In genomic region chr1:200302192-200302892, GRCh38 we compare ENCODE assay signal across 8 cellular contexts.
DNase-seq lines count a peak whose midpoint lies in the region; FAIRE-seq and TF ChIP-seq lines count a peak whose summit lies in the region.

No MANE protein-coding gene starts in this region.

- no peak overlapping the region for H3K23ac ChIP-seq in H1 (ENCODE audit: insufficient read length)

- POLR2A ChIA-PET in H1 (lab: Charles Lee; ENCODE audit: partially characterized antibody): interaction anchor here (1.2 to 1.3 kb wide), 2 partner anchors 53 to 63 kb away, joined by 3 read pairs; no protein-coding TSS in a partner anchor

- H3K4me3 ChIP-seq in GM12875 (ENCODE audit: low read depth, low read length): peak overlapping the region; percentile 61
- peak overlapping the region; percentile 24 for H3K4me3 ChIP-seq in HAP-1
- peak overlapping the region; percentile 25 to 65 (median 56) for H3K4me3 ChIP-seq in H1 (ENCODE audit: extremely low read depth in 1 of 4, insufficient read depth in 2 of 4, low read depth in 3 of 4, low read length in 4 of 4)
- H3K4me3 ChIP-seq in mononuclear cell (ENCODE audit: low read length): peak overlapping the region; percentile 63

- CTCF ChIA-PET in H1 (lab: Charles Lee; ENCODE audit: partially characterized antibody): interaction anchor here (0.6 to 10.0 kb wide), 15 partner anchors 8 to 227 kb away, joined by 3 to 74 read pairs (median 4); no protein-coding TSS in a partner anchor

- H3K9me3 ChIP-seq in HAP-1 (no peaks in the 10 kb centered on the region), H1 (ENCODE audit: insufficient read depth in 2 of 2, low read depth in 1 of 2, low read length in 1 of 2) (no peaks in the 10 kb centered on the region), mononuclear cell (ENCODE audit: low read depth, low read length) (no peaks in the 10 kb centered on the region)

- peak overlapping the region; percentile 75; the same call in 1 of the 2 replicates for H3K18ac ChIP-seq in H1 (ENCODE audit: extremely low read depth, low read length)

- no peak overlapping the region for H2BK15ac ChIP-seq in H1 (ENCODE audit: low read length)

- no peak overlapping the region for H4K8ac ChIP-seq in H1 (ENCODE audit: extremely low read depth, insufficient read depth, low read length)

- in situ Hi-C loops in HAP-1 (cut with MboI; ENCODE audit: low sequenced_read_pairs): no loop called here

- peaks cover 10% of the 10 kb centered on the region for H3K23me2 ChIP-seq in H1 (ENCODE audit: low read depth, low read length)

- H2BK120ac ChIP-seq in H1 (replicated peaks; ENCODE audit: low read depth, low read length): no peak overlapping the region

- no peak overlapping the region for H4K91ac ChIP-seq in H1 (replicated peaks; ENCODE audit: insufficient read length, low read length)

- H3K4me1 ChIP-seq in HAP-1 (peaks cover 9% of the 10 kb centered on the region), H1 (replicated peaks in 1 of 4; ENCODE audit: control insufficient read depth in 3 of 4, insufficient read depth in 4 of 4, low read length in 3 of 4) (peaks cover 0 to 6% (median 2%) of the 10 kb centered on the region in 4 experiments; a peak in 4 of 7 replicates), mononuclear cell (ENCODE audit: insufficient read depth, low read length) (peaks cover 27% of the 10 kb centered on the region)

- 2% methylated on average over 36 of the region's 36 CpGs; no CpG with 5 or more reads in 1 of the 2 experiments for WGBS in H1 (ENCODE audit: extremely low coverage in 1 of 2, insufficient coverage in 1 of 2, insufficient read length in 1 of 2, insufficient replicate concordance in 2 of 2, low coverage in 1 of 2, low lambda C conversion rate in 2 of 2, missing lambda C conversion rate in 1 of 2), 2 experiments

- no peak overlapping the region for H4K5ac ChIP-seq in H1 (ENCODE audit: insufficient read length, low read depth, low read length)

- no peak for FAIRE-seq in H1 (lab: Jason Lieb, UNC)

- H3K79me1 ChIP-seq in H1 (ENCODE audit: low read depth, low read length): no peaks in the 10 kb centered on the region

- no peak overlapping the region for H2AK5ac ChIP-seq in H1 (ENCODE audit: low read depth, low read length)

- DNase-seq in HAP-1 (ENCODE audit: low spot score in 2 of 2) (peak; percentile 23 to 54), NCI-H1105 treated with DMSO at 0.1 percent for 48 hours (lab: John Stamatoyannopoulos, UW) (peak; percentile 58), H1 (ENCODE audit: low read depth in 1 of 2, low spot score in 2 of 2) (peak in 1 of 2 experiments; percentile 64), occipital lobe (lab: John Stamatoyannopoulos, UW) (no peak)
- peak; percentile 81 for DNase-seq in activated CD8-positive, alpha-beta memory T cell treated with anti-CD3 and anti-CD28 coated beads for 24 hours
- DNase-seq in stimulated activated CD8-positive, alpha-beta memory T cell treated with anti-CD3 and anti-CD28 coated beads, Interleukin-4, amount 100 ng/mL, for 1 hour (ENCODE audit: low read depth in 2 of 2, low spot score in 1 of 2): peak; percentile 24 to 29

- no peak overlapping the region for H3K9ac ChIP-seq in H1 (replicated peaks in 1 of 4; ENCODE audit: extremely low read depth in 1 of 4, low read depth in 3 of 4, low read length in 3 of 4)

- H2AFZ ChIP-seq in H1 (ENCODE audit: low read length): peak overlapping the region; percentile 78

- H3K36me3 ChIP-seq in HAP-1 (replicated peaks) (no peaks in the 10 kb centered on the region), H1 (ENCODE audit: control insufficient read depth in 2 of 4, insufficient read depth in 4 of 4, low read length in 3 of 4) (no peaks in the 10 kb centered on the region)

- H2BK5ac ChIP-seq in H1 (ENCODE audit: low read depth, low read length): no peak overlapping the region; the same call in 1 of the 2 replicates

- peak overlapping the region; percentile 73 to 95 for H3K4me2 ChIP-seq in H1 (ENCODE audit: insufficient read depth in 1 of 2, low read depth in 2 of 2, low read length in 2 of 2)

- H3K27ac ChIP-seq in H1 (ENCODE audit: low read depth, low read length): no peak overlapping the region

- H2BK12ac ChIP-seq in H1 (ENCODE audit: low read depth, low read length): peak overlapping the region; percentile 31; the same call in 1 of the 2 replicates

- H3K27me3 ChIP-seq in HAP-1 (ENCODE audit: low read depth) (no peaks in the 10 kb centered on the region), H1 (replicated peaks in 1 of 4; ENCODE audit: control insufficient read depth in 3 of 4, extremely low read depth in 1 of 4, insufficient read depth in 3 of 4, low read length in 3 of 4) (peaks cover 0 to 15% (median 12%) of the 10 kb centered on the region in 4 experiments; a peak in 5 of 7 replicates), mononuclear cell (ENCODE audit: insufficient read depth, low read length) (no peaks in the 10 kb centered on the region)

- no peak overlapping the region for H3K56ac ChIP-seq in H1 (replicated peaks; ENCODE audit: insufficient read length, low read depth, low read length)

- TF ChIP-seq CTCF in GM12875 (IDR thresholded peaks at IDR 0.05; ENCODE audit: borderline replicate concordance, insufficient read depth, low read depth, low read length) (0 out of 2 replicates have a peak, but pooled peaks have one; percentile 23), H1 (IDR thresholded peaks at IDR 0.05; ENCODE audit: control extremely low read depth in 1 of 3, insufficient read depth in 1 of 3, low read depth in 1 of 3, low read length in 3 of 3) (no peak)

- H3K79me2 ChIP-seq in H1 (ENCODE audit: control insufficient read depth in 1 of 2, insufficient read depth in 2 of 2, low read length in 2 of 2): no peaks in the 10 kb centered on the region; a peak in 1 of 4 replicates

- no peak for TF ChIP-seq EP300 in H1 (IDR thresholded peaks at IDR 0.05; ENCODE audit: borderline replicate concordance in 1 of 2, low read depth in 2 of 2, low read length in 2 of 2)

- no peak for TF ChIP-seq RAD21 in H1 (IDR thresholded peaks at IDR 0.05 in 1 of 2, conservative IDR thresholded peaks at IDR 0.05 in 1 of 2; ENCODE audit: low read depth in 2 of 2, low read length in 2 of 2)

- no peak overlapping the region for H2BK20ac ChIP-seq in H1 (ENCODE audit: low read length)

- H4K20me1 ChIP-seq in H1 (replicated peaks in 1 of 2; ENCODE audit: control insufficient read depth in 1 of 2, insufficient read depth in 2 of 2, low read length in 2 of 2): no peaks in the 10 kb centered on the region

- no peak overlapping the region for H3K14ac ChIP-seq in H1 (ENCODE audit: insufficient read length)

- H3K4ac ChIP-seq in H1 (replicated peaks; ENCODE audit: insufficient read length, low read depth, low read length): no peak overlapping the region

- TF ChIP-seq POLR2A in H1 (IDR thresholded peaks at IDR 0.05; ENCODE audit: control extremely low read depth in 1 of 2, low read depth in 2 of 2, low read length in 2 of 2): no peak

TF ChIP-seq in H1, 55 proteins besides CTCF, POLR2A, EP300 and RAD21 (continues in another document):
- TF ChIP-seq ASH2L (IDR thresholded peaks at IDR 0.05; ENCODE audit: low read length): peak; percentile 19
